In the genomic region with DNA sequence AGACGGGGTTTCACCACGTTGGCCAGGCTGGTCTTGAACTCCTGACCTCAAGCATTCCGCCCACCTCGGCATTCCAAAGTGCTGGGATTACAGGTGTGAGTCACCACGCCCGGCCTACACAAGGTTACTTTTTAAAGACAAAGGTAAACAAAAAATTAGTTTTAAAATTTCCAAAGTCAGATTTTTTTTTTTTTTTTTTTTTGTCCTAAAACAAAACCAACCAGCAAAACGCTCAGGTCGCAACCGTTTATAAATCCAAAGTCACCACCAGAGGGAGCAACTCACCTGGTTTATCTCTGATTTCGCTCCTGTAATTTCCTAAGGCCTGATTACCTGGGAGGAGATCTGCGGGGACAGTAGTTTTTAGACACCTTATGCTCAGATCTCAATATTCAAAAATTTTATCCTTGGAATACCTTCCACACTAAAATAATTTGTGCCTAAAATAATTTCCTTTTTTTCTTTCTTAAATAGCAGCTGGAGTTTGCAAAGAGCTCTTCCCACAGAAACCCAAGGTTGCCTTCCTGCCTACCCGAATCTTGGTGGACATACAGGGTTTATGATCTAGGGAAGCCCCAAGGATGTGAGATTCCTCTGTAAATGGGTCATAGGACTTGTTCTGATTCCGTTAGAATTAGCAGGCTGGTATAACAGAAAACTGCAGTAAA, we compare ENCODE assay signal across 8 cellular contexts. TPM values are rescaled to one million over a fixed set of nuclear protein-coding genes. Genes with fewer than 3 reads are reported as not detected.
DNase-seq lines count a peak whose midpoint lies in the region; ATAC-seq and TF ChIP-seq lines count a peak whose summit lies in the region.

No MANE protein-coding gene starts in this region.

- no peak for TF ChIP-seq POLR2A in Peyer's patch (IDR thresholded peaks at IDR 0.05)
- no peak for TF ChIP-seq POLR2A in body of pancreas (IDR thresholded peaks at IDR 0.05)

- H3K9ac ChIP-seq in KMS-11: no peak overlapping the region

- no peak overlapping the region for H2AFZ ChIP-seq in KMS-11 (ENCODE audit: low read depth)

- no peaks in the 10 kb centered on the region for H3K4me1 ChIP-seq in KMS-11 (ENCODE audit: low read depth, poor library complexity, severe bottlenecking)
- no peaks in the 10 kb centered on the region for H3K4me1 ChIP-seq in Peyer's patch
- H3K4me1 ChIP-seq in body of pancreas: no peaks in the 10 kb centered on the region
- H3K4me1 ChIP-seq in thoracic aorta (ENCODE audit: control insufficient read depth in 1 of 2, low read depth in 2 of 2): no peaks in the 10 kb centered on the region

- intact Hi-C loops in body of pancreas (cut with DNase I): no loop called here

- no peaks in the 10 kb centered on the region for H3K79me2 ChIP-seq in KMS-11 (ENCODE audit: insufficient read depth, low read depth)

- H3K9me3 ChIP-seq in Peyer's patch (no peaks in the 10 kb centered on the region), body of pancreas (no peaks in the 10 kb centered on the region), thoracic aorta (no peaks in the 10 kb centered on the region)

- H3K27ac ChIP-seq in KMS-11 (no peak overlapping the region), Peyer's patch (no peak overlapping the region), body of pancreas (no peak overlapping the region), thoracic aorta (no peak overlapping the region)

- TF ChIP-seq CTCF in KMS-11 (conservative IDR thresholded peaks at IDR 0.05; ENCODE audit: low read depth, low read length) (peak; percentile 69), Peyer's patch (IDR thresholded peaks at IDR 0.05) (peak; percentile 25 to 69 (median 62)), body of pancreas (IDR thresholded peaks at IDR 0.05) (peak; percentile 43 to 74 (median 62)), thoracic aorta (IDR thresholded peaks at IDR 0.05) (peak; percentile 38)

- H3K27me3 ChIP-seq in KMS-11 (ENCODE audit: insufficient read depth, low read depth): no peaks in the 10 kb centered on the region
- H3K27me3 ChIP-seq in Peyer's patch: no peaks in the 10 kb centered on the region
- no peaks in the 10 kb centered on the region for H3K27me3 ChIP-seq in body of pancreas
- H3K27me3 ChIP-seq in thoracic aorta (replicated peaks; ENCODE audit: insufficient read depth): no peaks in the 10 kb centered on the region

- no peaks in the 10 kb centered on the region for H4K20me1 ChIP-seq in KMS-11 (ENCODE audit: insufficient read depth)

- H3K4me2 ChIP-seq in KMS-11: no peak overlapping the region

- no peak overlapping the region for H3K4me3 ChIP-seq in KMS-11 (IDR thresholded peaks at IDR 0.05; ENCODE audit: insufficient read depth, low read depth, low read length)
- H3K4me3 ChIP-seq in Peyer's patch: no peak overlapping the region
- H3K4me3 ChIP-seq in body of pancreas: no peak overlapping the region
- H3K4me3 ChIP-seq in thoracic aorta: no peak overlapping the region

- H3K36me3 ChIP-seq in KMS-11 (ENCODE audit: insufficient read depth) (no peaks in the 10 kb centered on the region), Peyer's patch (no peaks in the 10 kb centered on the region), body of pancreas (replicated peaks in 1 of 2; ENCODE audit: insufficient read depth in 1 of 2, low read depth in 2 of 2) (no peaks in the 10 kb centered on the region), thoracic aorta (no peaks in the 10 kb centered on the region)

- 13 to 14% methylated on average over 13 of the region's 13 CpGs for WGBS in body of pancreas, 2 donors

- peak; percentile 66 for ATAC-seq in body of pancreas
- ATAC-seq in thoracic aorta (ENCODE audit: insufficient number of reproducible peaks, low FRiP score, low read depth): no peak
- ATAC-seq in HG02852 (IDR thresholded peaks at IDR 0.05; ENCODE audit: unreplicated experiment): no peak

- DNase-seq in NOMO-1 (lab: John Stamatoyannopoulos, UW; ENCODE audit: unreplicated experiment in 2 of 2) (peak; percentile 7 to 15), NOMO-1 treated with dmso at 0.1 percent for 144 hours (lab: John Stamatoyannopoulos, UW; ENCODE audit: unreplicated experiment) (no peak), Peyer's patch (peak in 2 of 3 donors; percentile 52 to 61), body of pancreas (peak; percentile 57 to 74 (median 68)), left kidney (ENCODE audit: low read depth, low spot score) (peak; percentile 80), thoracic aorta (ENCODE audit: low spot score) (no peak)

RNA-seq across cellular contexts. Expression of a gene that starts 19.8 kb away (rescaled TPM):
- total RNA-seq in Peyer's patch (1 to 10 TPM in 1 of 4 donors, not detected in 3; 2.1 TPM), body of pancreas (not detected), thoracic aorta (10 to 100 TPM in 1 of 2 donors, 1 to 10 TPM in 1; 3.1 to 11.7 TPM)

RNA-seq across cellular contexts. Expression of a gene that starts 29.1 kb away (rescaled TPM):
- total RNA-seq in Peyer's patch: not detected
- total RNA-seq in body of pancreas: not detected
- total RNA-seq in thoracic aorta: not detected

Comparison
In these comparisons a context has a peak if more than half of its experiments do, and no peak if none do; other contexts are left out.
1. DNase-seq: peak in NOMO-1 (2 of 2), Peyer's patch (2 of 3), body of pancreas (4 of 4) and left kidney (single experiment); none in NOMO-1 treated with dmso at 0.1 percent for 144 hours (single experiment) and thoracic aorta (single experiment).
2. Peak in every context shown above with its lines, with median percentiles within 50 percentile points of each other: CTCF ChIP-seq.